Comparison of ENCODE assay signal across 12 cellular contexts in genomic region chr4:53705972-53706371, GRCh38.
DNase-seq lines count a peak whose midpoint lies in the region; ATAC-seq, FAIRE-seq and TF ChIP-seq lines count a peak whose summit lies in the region.
"Had no signal": no experiment of that assay in that cellular context is flagged by ENCODE, and none has a peak within 500 bp of the region (broad histone marks: within the 10 kb centered on the region; RNA-seq: fewer than 3 reads in every experiment).

No MANE protein-coding gene starts in this region.

- DNase-seq in A549 (ENCODE audit: low read depth in 1 of 2, low spot score in 1 of 2) (no peak), IMR-90 (no peak), GM12878 (ENCODE audit: low read depth, low spot score) (no peak), middle frontal gyrus (ENCODE audit: extremely low spot score, low spot score) (peak; percentile 24), pons (ENCODE audit: low spot score) (no peak), NCI-H2029 treated with DMSO at 0.1 percent for 48 hours (lab: John Stamatoyannopoulos, UW) (no peak), HUDEP-2 (lab: John Stamatoyannopoulos, UW; ENCODE audit: unreplicated experiment in 76 of 76) (no peak)
- DNase-seq: 8988T, GF-D8, NCI-H1436 treated with DMSO at 0.1 percent for 48 hours had no signal

- peak overlapping the region; percentile 5; the same call in 1 of the 2 replicates for H3K56ac ChIP-seq in IMR-90 (ENCODE audit: extremely low read depth, insufficient read depth, low read length)

- peaks cover 2% of the 10 kb centered on the region; the same call in 1 of the 2 replicates for H3K9me1 ChIP-seq in IMR-90 (ENCODE audit: insufficient read depth, low read length)

- H2AK9ac ChIP-seq in IMR-90 (replicated peaks; ENCODE audit: low read depth, low read length, poor library complexity) = no peak overlapping the region

- peak overlapping the region; percentile 42 for H3K23ac ChIP-seq in IMR-90 (ENCODE audit: low read depth, low read length)

- intact Hi-C loops in IMR-90 (cut with micrococcal nuclease) = loop anchor here (1.0 to 10.0 kb wide), 7 partner anchors 76 to 689 kb away; partner anchors contain the start of genes CHIC2 and FIP1L1
- intact Hi-C loops in GM12878 (cut with micrococcal nuclease; ENCODE audit: unreplicated experiment) = loop anchor here (1.0 to 10.0 kb wide), 5 partner anchors 98 to 691 kb away; partner anchors contain the start of genes CHIC2 and PDGFRA

- H4K8ac ChIP-seq in IMR-90 (ENCODE audit: low read depth in 2 of 2, low read length in 2 of 2) = peak overlapping the region; percentile 46 to 75

- TF ChIP-seq EP300 in A549 (IDR thresholded peaks at IDR 0.05) (no peak), GM12878 (IDR thresholded peaks at IDR 0.05; ENCODE audit: borderline replicate concordance in 1 of 2, control insufficient read depth in 1 of 2, low read depth in 2 of 2, low read length in 2 of 2) (no peak)

- H2BK5ac ChIP-seq in IMR-90 (ENCODE audit: low read depth, low read length, poor library complexity, severe bottlenecking) = peak overlapping the region; percentile 14

- in situ Hi-C loops in IMR-90 (cut with MboI; ENCODE audit: low sequenced_read_pairs) = loop anchor here (5.0 to 25.0 kb wide), 3 partner anchors 201 to 521 kb away; partner anchors contain the start of gene PDGFRA
- in situ Hi-C loops in GM12878 (cut with MboI) = loop anchor here (5.0 to 10.0 kb wide), 2 partner anchors 61 to 521 kb away; partner anchors contain the start of gene PDGFRA

- H3K9me3 ChIP-seq in A549 (no peaks in the 10 kb centered on the region), IMR-90 (ENCODE audit: control insufficient read depth, insufficient read depth, low read length) (no peaks in the 10 kb centered on the region), GM12878 (replicated peaks; ENCODE audit: control insufficient read depth, insufficient read depth, low read length) (peaks cover 1% of the 10 kb centered on the region; the same call in 2 of the 3 replicates)

- no peaks in the 10 kb centered on the region for H3K36me3 ChIP-seq in IMR-90 (ENCODE audit: control insufficient read depth, insufficient read depth, low read length)
- no peaks in the 10 kb centered on the region for H3K36me3 ChIP-seq in GM12878 (ENCODE audit: control insufficient read depth in 2 of 2, insufficient read depth in 2 of 2, low read length in 1 of 2)

- H4K5ac ChIP-seq in IMR-90 (ENCODE audit: low read depth, low read length) = peak overlapping the region; percentile 84

- H4K91ac ChIP-seq in IMR-90 (ENCODE audit: insufficient read depth, low read depth, low read length) = peak overlapping the region; percentile 83

- peak overlapping the region; percentile 92 for H3K4ac ChIP-seq in IMR-90 (ENCODE audit: low read depth, low read length)

- ATAC-seq in A549 (no peak), IMR-90 (ENCODE audit: low read depth) (no peak), GM12878 (no peak), GM19395 (IDR thresholded peaks at IDR 0.05; ENCODE audit: unreplicated experiment) (no peak)
- ATAC-seq: Panc1 had no signal

- H4K20me1 ChIP-seq in IMR-90 (ENCODE audit: insufficient read depth, low read length) (no peaks in the 10 kb centered on the region), GM12878 (ENCODE audit: control insufficient read depth, insufficient read depth) (no peaks in the 10 kb centered on the region)

- FAIRE-seq in A549 (lab: Jason Lieb, UNC) = no peak
- FAIRE-seq in GM12878 (lab: Jason Lieb, UNC) = no peak

- peak overlapping the region; percentile 77 for H2BK15ac ChIP-seq in IMR-90 (ENCODE audit: low read depth, low read length)

- no peak for TF ChIP-seq RAD21 in A549 (conservative IDR thresholded peaks at IDR 0.05 in 1 of 2, IDR thresholded peaks at IDR 0.05 in 1 of 2)
- no peak for TF ChIP-seq RAD21 in IMR-90 (IDR thresholded peaks at IDR 0.05; ENCODE audit: low read length)
- TF ChIP-seq RAD21 in GM12878 (IDR thresholded peaks at IDR 0.05; ENCODE audit: insufficient read depth, low read depth, low read length) = no peak

- TF ChIP-seq CTCF in A549 (IDR thresholded peaks at IDR 0.05) (no peak), IMR-90 (conservative IDR thresholded peaks at IDR 0.05; ENCODE audit: low read depth, low read length) (no peak), GM12878 (IDR thresholded peaks at IDR 0.05 in 2 of 3, conservative IDR thresholded peaks at IDR 0.05 in 1 of 3; ENCODE audit: control insufficient read depth in 2 of 3, extremely low read depth in 1 of 3, insufficient read depth in 1 of 3, low read depth in 3 of 3, low read length in 3 of 3) (no peak)

- dilution Hi-C loops in IMR-90 (cut with HindIII; ENCODE audit: low sequenced_read_pairs, unreplicated experiment) = no loop called here

- SMC1A ChIA-PET in GM12878 (lab: Charles Lee; ENCODE audit: uncharacterized antibody, unreplicated experiment) = interaction anchor here (0.7 to 14.8 kb wide), 39 partner anchors 9 to 699 kb away, joined by 3 to 228 read pairs (median 6); no protein-coding TSS in a partner anchor

- H3K4me1 ChIP-seq in A549 = peaks cover 27% of the 10 kb centered on the region
- H3K4me1 ChIP-seq in IMR-90 (ENCODE audit: control insufficient read depth, insufficient read depth, low read length) = peaks cover 22% of the 10 kb centered on the region
- peaks cover 49% of the 10 kb centered on the region for H3K4me1 ChIP-seq in GM12878 (ENCODE audit: control insufficient read depth, insufficient read depth, low read length)

- TF ChIP-seq POLR2A in A549 (IDR thresholded peaks at IDR 0.05; ENCODE audit: low read length) = no peak
- no peak for TF ChIP-seq POLR2A in IMR-90 (IDR thresholded peaks at IDR 0.05; ENCODE audit: low read depth, low read length)
- TF ChIP-seq POLR2A in GM12878 (IDR thresholded peaks at IDR 0.05; ENCODE audit: low read depth, low read length) = no peak

- peak overlapping the region; percentile 86 for H2BK120ac ChIP-seq in IMR-90 (ENCODE audit: low read depth, low read length)

- 30% methylated on average over 4 of the region's 4 CpGs for WGBS in A549 (ENCODE audit: missing lambda C conversion rate)
- 42% methylated on average over 2 of the region's 4 CpGs; no CpG with 5 or more reads in 1 of the 2 experiments for WGBS in IMR-90 (ENCODE audit: extremely low coverage in 2 of 2, insufficient read length in 1 of 2), 2 experiments
- 3% methylated on average over 4 of the region's 4 CpGs for WGBS in GM12878 (ENCODE audit: insufficient coverage, insufficient replicate concordance, low lambda C conversion rate, missing lambda C conversion rate)

- POLR2A ChIA-PET in A549 (lab: Yijun Ruan, JAX) = no interaction called here
- POLR2A ChIA-PET in IMR-90 (lab: Charles Lee; ENCODE audit: unreplicated experiment) = no interaction called here
- POLR2A ChIA-PET in GM12878 (lab: Charles Lee) = interaction anchor here (0.6 to 5.3 kb wide), 7 partner anchors 9 to 151 kb away, joined by 3 to 46 read pairs (median 8); no protein-coding TSS in a partner anchor

- no peak overlapping the region for H3K4me2 ChIP-seq in A549
- H3K4me2 ChIP-seq in IMR-90 (ENCODE audit: low read depth, low read length) = no peak overlapping the region
- peak overlapping the region; percentile 17; the same call in 1 of the 2 replicates for H3K4me2 ChIP-seq in GM12878 (ENCODE audit: control insufficient read depth, insufficient read depth)

- BruUV-seq in IMR-90 (replicated peaks; lab: Mats Ljungman, UMichigan) (no TSS peak), GM12878 (replicated peaks; lab: Mats Ljungman, UMichigan) (no TSS peak)

- peak overlapping the region; percentile 84 for H3K18ac ChIP-seq in IMR-90 (ENCODE audit: low read depth, low read length)

- H3K27me3 ChIP-seq in IMR-90 (ENCODE audit: control insufficient read depth, insufficient read depth, low read length) (no peaks in the 10 kb centered on the region), GM12878 (replicated peaks in 1 of 2; ENCODE audit: control insufficient read depth in 2 of 2, insufficient read depth in 2 of 2, low read length in 1 of 2) (no peaks in the 10 kb centered on the region)

- H3K27ac ChIP-seq in A549 (peak overlapping the region; percentile 5 to 40; a peak in 2 of 6 replicates), IMR-90 (ENCODE audit: insufficient read depth, low read length) (peak overlapping the region; percentile 9; the same call in 1 of the 2 replicates), GM12878 (ENCODE audit: control insufficient read depth, insufficient read depth) (peak overlapping the region; percentile 58)

- H3K79me1 ChIP-seq in IMR-90 (ENCODE audit: low read depth in 1 of 2, low read length in 2 of 2) = no peaks in the 10 kb centered on the region

- CTCF ChIA-PET in A549 (lab: Yijun Ruan, JAX) (interaction anchor here (1.1 to 2.6 kb wide), 14 partner anchors 10 to 691 kb away, joined by 3 to 23 read pairs (median 3); no protein-coding TSS in a partner anchor), IMR-90 (lab: Yijun Ruan, JAX) (interaction anchor here (0.7 to 2.6 kb wide), 15 partner anchors 18 to 528 kb away, joined by 3 to 11 read pairs (median 4); no protein-coding TSS in a partner anchor), GM12878 (lab: Yijun Ruan, JAX) (interaction anchor here (0.6 to 11.6 kb wide), 59 partner anchors 10 to 690 kb away, joined by 3 to 305 read pairs (median 5); partner anchors contain the start of gene SCFD2)

- peak overlapping the region; percentile 90 for H2BK20ac ChIP-seq in IMR-90 (ENCODE audit: low read depth, low read length)

- no peaks in the 10 kb centered on the region for H3K79me2 ChIP-seq in GM12878 (ENCODE audit: control insufficient read depth, insufficient read depth, low read length)

- H3K4me3 ChIP-seq in A549 = no peak overlapping the region
- H3K4me3 ChIP-seq in IMR-90 (ENCODE audit: insufficient read depth, low read depth, low read length) = no peak overlapping the region
- no peak overlapping the region for H3K4me3 ChIP-seq in GM12878

- H3K14ac ChIP-seq in IMR-90 (replicated peaks; ENCODE audit: low read depth, low read length) = peak overlapping the region; percentile 77

- peak overlapping the region; percentile 10; the same call in 1 of the 2 replicates for H3K9ac ChIP-seq in IMR-90 (ENCODE audit: low read depth, low read length)
- H3K9ac ChIP-seq in GM12878 (ENCODE audit: control insufficient read depth, insufficient read depth, low read length) = no peak overlapping the region

- peak overlapping the region; percentile 27 for H2AFZ ChIP-seq in IMR-90 (replicated peaks; ENCODE audit: low read length, poor library complexity)
- H2AFZ ChIP-seq in GM12878 (ENCODE audit: control insufficient read depth, low read depth, low read length) = peak overlapping the region; percentile 7; the same call in 1 of the 2 replicates

- H2AK5ac ChIP-seq in IMR-90 (ENCODE audit: low read depth, low read length) = peak overlapping the region; percentile 81

- RAD21 ChIA-PET in GM12878 (lab: Charles Lee; ENCODE audit: unreplicated experiment) = interaction anchor here (0.6 to 6.1 kb wide), 39 partner anchors 9 to 693 kb away, joined by 3 to 132 read pairs (median 5); no protein-coding TSS in a partner anchor

TF ChIP-seq in IMR-90, 13 proteins besides CTCF, POLR2A, EP300 and RAD21 (continues in another document):
- no peak for TF ChIP-seq MAFK (IDR thresholded peaks at IDR 0.05; ENCODE audit: low read depth, low read length)

TF ChIP-seq in GM12878, 131 proteins besides CTCF, POLR2A, EP300 and RAD21 (continues in another document):
- no peak for TF ChIP-seq PAX8 (IDR thresholded peaks at IDR 0.05)
- no peak for TF ChIP-seq EZH2 (IDR thresholded peaks at IDR 0.05; ENCODE audit: borderline replicate concordance, control insufficient read depth, low read depth, low read length)
- no peak for TF ChIP-seq TBL1XR1 (IDR thresholded peaks at IDR 0.05; ENCODE audit: low read depth, low read length)
- TF ChIP-seq IRF4 (IDR thresholded peaks at IDR 0.05; ENCODE audit: low read depth, low read length) = no peak
